Comparison of ENCODE assay signal across 9 cellular contexts in genomic region chr6:159989882-159990480, GRCh38. TPM values are rescaled to one million over a fixed set of nuclear protein-coding genes. Genes with fewer than 3 reads are reported as not detected.
DNase-seq lines count a peak whose midpoint lies in the region; ATAC-seq, FAIRE-seq and TF ChIP-seq lines count a peak whose summit lies in the region.
"Had no signal": no experiment of that assay in that cellular context is flagged by ENCODE, and none has a peak within 500 bp of the region (broad histone marks: within the 10 kb centered on the region; RNA-seq: fewer than 3 reads in every experiment).

No MANE protein-coding gene starts in this region.

- peaks cover 39% of the 10 kb centered on the region for H3K4me1 ChIP-seq in ACC112 (ENCODE audit: control insufficient read depth, insufficient read depth, low read length, unreplicated experiment)
- H3K4me1 ChIP-seq in K562 (replicated peaks in 1 of 2; ENCODE audit: control insufficient read depth in 2 of 2, insufficient read depth in 2 of 2, low read length in 2 of 2) = peaks cover 27 to 44% of the 10 kb centered on the region in 2 experiments

- CTCF ChIA-PET in K562 (lab: Yijun Ruan, JAX; ENCODE audit: low intra/inter-chr PET ratio) = no interaction called here

- no peaks in the 10 kb centered on the region for H3K27me3 ChIP-seq in ACC112 (ENCODE audit: insufficient read depth, low read length)
- H3K27me3 ChIP-seq in K562 (ENCODE audit: control insufficient read depth in 2 of 2, insufficient read depth in 2 of 2, low read length in 2 of 2) = no peaks in the 10 kb centered on the region

- FAIRE-seq in K562 (lab: Jason Lieb, UNC) = peak; percentile 64
- FAIRE-seq: TTC549 had no signal

- peak overlapping the region; percentile 77 for H3K27ac ChIP-seq in ACC112 (ENCODE audit: low read depth, low read length)
- H3K27ac ChIP-seq in K562 (ENCODE audit: extremely low read depth, low read depth, low read length) = peak overlapping the region; percentile 97

- H4K20me1 ChIP-seq in K562 (replicated peaks; ENCODE audit: control insufficient read depth, insufficient read depth, low read length) = peaks cover 12% of the 10 kb centered on the region

- POLR2A ChIA-PET in K562 (lab: Yijun Ruan, JAX) = interaction anchor here (0.6 to 6.5 kb wide), 9 partner anchors 10 to 263 kb away, joined by 4 to 72 read pairs (median 5); partner anchors contain the start of genes MRPL18, TCP1 and WTAP

- no TSS peak for BruUV-seq in K562 (replicated peaks; lab: Mats Ljungman, UMichigan)

- TF ChIP-seq CTCF in K562 (IDR thresholded peaks at IDR 0.05 in 2 of 3, conservative IDR thresholded peaks at IDR 0.05 in 1 of 3; ENCODE audit: insufficient read depth in 2 of 3, low read depth in 1 of 3, low read length in 3 of 3) = no peak

- no peak for TF ChIP-seq POLR2A in K562 (conservative IDR thresholded peaks at IDR 0.05)

- intact Hi-C loops in K562 (cut with micrococcal nuclease) = no loop called here

- no peak overlapping the region for H3K4me3 ChIP-seq in ACC112 (ENCODE audit: low read depth, low read length)
- peak overlapping the region; percentile 1; the same call in 1 of the 2 replicates for H3K4me3 ChIP-seq in K562

- H3K79me2 ChIP-seq in ACC112 (ENCODE audit: control insufficient read depth, insufficient read depth, low read length, unreplicated experiment) (peaks cover 91% of the 10 kb centered on the region), K562 (ENCODE audit: control insufficient read depth, insufficient read depth, low read length) (peaks cover 100% of the 10 kb centered on the region)

- H3K9me1 ChIP-seq in K562 (ENCODE audit: control insufficient read depth, insufficient read depth, low read length) = no peaks in the 10 kb centered on the region

- peak overlapping the region; percentile 80 for H3K4me2 ChIP-seq in K562 (ENCODE audit: insufficient read depth, low read length)

- H3K36me3 ChIP-seq in ACC112 (ENCODE audit: insufficient read depth, low read length) (peaks cover 34% of the 10 kb centered on the region), K562 (ENCODE audit: control insufficient read depth, insufficient read depth, low read length) (peaks cover 35% of the 10 kb centered on the region)

- DNase-seq in K562 (ENCODE audit: extremely low read depth in 1 of 4, low spot score in 3 of 4) (peak in 1 of 4 experiments; percentile 75), HK-2 (ENCODE audit: unreplicated experiment) (no peak), epidermal melanocyte (ENCODE audit: insufficient read length, low spot score) (no peak), GOT3 (lab: John Stamatoyannopoulos, UW) (no peak), NCI-H82 (lab: John Stamatoyannopoulos, UW) (no peak)

- H3K9ac ChIP-seq in K562 (ENCODE audit: insufficient read depth in 1 of 2, low read depth in 2 of 2, low read length in 2 of 2) = peak overlapping the region in 1 of 2 experiments; percentile 79; a peak in 2 of 4 replicates

- peak; percentile 71 for TF ChIP-seq EP300 in K562 (IDR thresholded peaks at IDR 0.05; ENCODE audit: low read length)

- ATAC-seq in GM19463 (IDR thresholded peaks at IDR 0.05; ENCODE audit: unreplicated experiment) (peak; percentile 95), HG03439 (IDR thresholded peaks at IDR 0.05; ENCODE audit: unreplicated experiment) (peak; percentile 72), K562 (peak; percentile 72)

- no peak for TF ChIP-seq RAD21 in K562 (CRISPR knock-in tag; conservative IDR thresholded peaks at IDR 0.05 in 1 of 2, IDR thresholded peaks at IDR 0.05 in 1 of 2)

- H3K9me3 ChIP-seq in K562 (replicated peaks; ENCODE audit: control insufficient read depth, insufficient read depth, low read depth, low read length) = 0 out of 2 replicates have a peak, but pooled peaks cover 3% of the 10 kb centered on the region

- H2AFZ ChIP-seq in ACC112 (ENCODE audit: low read length, unreplicated experiment) (no peak overlapping the region), K562 (ENCODE audit: low read depth, low read length) (no peak overlapping the region)

- in situ Hi-C loops in K562 (cut with MboI) = no loop called here

- WGBS in K562 (ENCODE audit: insufficient coverage, low coverage, missing lambda C conversion rate) = 4% methylated on average over 8 of the region's 8 CpGs

TF ChIP-seq in K562, 482 proteins besides CTCF, POLR2A, EP300 and RAD21 (continues in another document):
- TF ChIP-seq MCM5 (IDR thresholded peaks at IDR 0.05; ENCODE audit: low read depth) (no peak), SOX6 (IDR thresholded peaks at IDR 0.05) (peak; percentile 81), ZNF76 (CRISPR knock-in tag; IDR thresholded peaks at IDR 0.05; ENCODE audit: borderline replicate concordance) (no peak), FOXP1 (CRISPR knock-in tag; IDR thresholded peaks at IDR 0.05) (peak; percentile 3; the same call in 1 of the 2 replicates), XRCC5 (IDR thresholded peaks at IDR 0.05; ENCODE audit: low read depth, low read length) (no peak), BRD9 (IDR thresholded peaks at IDR 0.05; ENCODE audit: low read depth, partially characterized antibody) (no peak), CAMTA2 (CRISPR knock-in tag; conservative IDR thresholded peaks at IDR 0.05) (no peak), ZKSCAN3 (CRISPR knock-in tag; IDR thresholded peaks at IDR 0.05) (no peak), ZNF324 (CRISPR knock-in tag; IDR thresholded peaks at IDR 0.05) (no peak), HDAC2 (IDR thresholded peaks at IDR 0.05) (peak; percentile 31; the same call in 1 of the 2 replicates), TAL1 (IDR thresholded peaks at IDR 0.05) (peak; percentile 55), KDM5B (IDR thresholded peaks at IDR 0.05; ENCODE audit: insufficient replicate concordance, low read depth, low read length) (no peak), ZNF507 (tag; conservative IDR thresholded peaks at IDR 0.05) (no peak), ZNF766 (CRISPR knock-in tag; conservative IDR thresholded peaks at IDR 0.05) (peak; percentile 6; the same call in 1 of the 2 replicates), AFF4 (CRISPR knock-in tag; IDR thresholded peaks at IDR 0.05) (peak; percentile 41; the same call in 1 of the 2 replicates)

RNA-seq across cellular contexts. Expression of gene IGF2R, which starts 21.1 kb away (rescaled TPM):
- 302 and 333 TPM in 2 replicates for total RNA-seq in K562 (2011; cell fraction: chromatin; rRNA removed; ENCODE audit: low replicate concordance)
- total RNA-seq in K562 (2011; cell fraction: nucleolus; rRNA removed) = 228 and 239 TPM in 2 replicates
- 228 and 238 TPM in 2 replicates for total RNA-seq in K562 (2011; cell fraction: nucleoplasm; rRNA removed)
- total RNA-seq in K562 (2014; rRNA removed) (36.9 and 41.3 TPM in 2 replicates), K562 (2014; rRNA removed; fragmentation: Illumina TruSeq; extraction: Trizol) (34.4 and 37.8 TPM in 2 replicates), K562 (2015; rRNA removed; fragmentation: Illumina TruSeq; extraction: Trizol) (34.5 and 37.5 TPM in 2 replicates), K562 (2021) (84.7 and 92.3 TPM in 2 replicates)
- polyA plus RNA-seq in K562 (2011; rRNA removed) (13.2 and 16.7 TPM in 2 replicates), K562 (2014; fragmentation: Illumina TruSeq; extraction: Trizol) (60.4 and 68.9 TPM in 2 replicates), K562 (2014; fragmentation: Nextera tagmentation; extraction: Ambion mirVana) (1 to 10 TPM; 3.5 to 3.6 TPM), K562 (2014; rRNA removed) (30.3 and 31.0 TPM in 2 replicates)
- 12.7 and 14.5 TPM in 2 replicates for polyA plus RNA-seq in K562 (2011; cell fraction: cytosol; rRNA removed)
- polyA plus RNA-seq in K562 (2011; cell fraction: nucleus; rRNA removed) = 55.4 and 71.5 TPM in 2 replicates
- 57.1 and 73.0 TPM in 2 replicates for polyA plus RNA-seq in K562 (2012)
- 48.1 and 64.9 TPM in 2 replicates for polyA minus RNA-seq in K562 (2011; rRNA and poly(A)+ RNA removed)
- polyA minus RNA-seq in K562 (2011; cell fraction: cytosol; rRNA and poly(A)+ RNA removed) = 47.2 and 72.7 TPM in 2 replicates
- polyA minus RNA-seq in K562 (2011; cell fraction: nucleus; rRNA and poly(A)+ RNA removed) = 108 and 127 TPM in 2 replicates
